9 cellular contexts compared by ENCODE assay signal in genomic region chr2:189178726-189179606, GRCh38. TPM values are rescaled to one million over a fixed set of nuclear protein-coding genes. Genes with fewer than 3 reads are reported as not detected.
A peak's percentile ranks its signal among the peaks of the same experiment; 100 is the strongest.
DNase-seq lines count a peak whose midpoint lies in the region; ATAC-seq and TF ChIP-seq lines count a peak whose summit lies in the region.
"Had no signal": no experiment of that assay in that cellular context is flagged by ENCODE, and none has a peak within 500 bp of the region (broad histone marks: within the 10 kb centered on the region; RNA-seq: fewer than 3 reads in every experiment).

No MANE protein-coding gene starts in this region.

- 1 to 2% (median 1%) methylated on average over 15 of the region's 15 CpGs for WGBS in ovary, 3 donors

- DNase-seq in CD4-positive, alpha-beta memory T cell: no peak
- DNase-seq in SJSA1 (ENCODE audit: low read depth in 1 of 2, low spot score in 2 of 2) (peak; percentile 68 to 78), glomerular visceral epithelial cell (ENCODE audit: extremely low spot score) (peak; percentile 48), ovary (peak in 4 of 5 donors; percentile 21 to 36 (median 30)), 8988T (no peak), COR-L47 (lab: John Stamatoyannopoulos, UW) (no peak)
- no peak for DNase-seq in activated T-helper 1 cell treated with anti-CD3 and anti-CD28 coated beads, Interleukin-12 subunit alpha, Interleukin-12 subunit beta, Interleukin-2, Interleukin-4 antibody, amounts not matched to agents 30 ng/mL and 10 ng/mL and 1 ng/mL, durations not matched to agents 14 hours and 24 hours and 36 hours (ENCODE audit: low spot score)
- DNase-seq: NCI-H1694 treated with DMSO at 0.1 percent for 48 hours had no signal

- CTCF ChIA-PET in CD4-positive, alpha-beta memory T cell (lab: Charles Lee; ENCODE audit: partially characterized antibody): interaction anchor here (1.0 kb wide), 2 partner anchors 39 to 83 kb away, joined by 3 to 4 read pairs; no protein-coding TSS in a partner anchor

- peak overlapping the region; percentile 4 to 71 (median 32) for H3K4me3 Mint-ChIP-seq in CD4-positive, alpha-beta memory T cell
- H3K4me3 Mint-ChIP-seq in activated T-helper 1 cell treated with anti-CD3 and anti-CD28 coated beads, Interleukin-12 subunit alpha, Interleukin-12 subunit beta, Interleukin-2, Interleukin-4 antibody, amounts not matched to agents 30 ng/mL and 10 ng/mL and 1 ng/mL, durations not matched to agents 14 hours and 24 hours and 36 hours: no peak overlapping the region

- no peak overlapping the region for H3K4me3 ChIP-seq in CD4-positive, alpha-beta memory T cell (ENCODE audit: low read length in 2 of 2)
- peak overlapping the region; percentile 60 for H3K4me3 ChIP-seq in SJSA1
- peak overlapping the region; percentile 56 for H3K4me3 ChIP-seq in ovary

- POLR2A ChIA-PET in CD4-positive, alpha-beta memory T cell (lab: Charles Lee; ENCODE audit: partially characterized antibody): no interaction called here

- H3K27me3 ChIP-seq in CD4-positive, alpha-beta memory T cell (ENCODE audit: insufficient read depth, low read length): no peaks in the 10 kb centered on the region
- no peaks in the 10 kb centered on the region for H3K27me3 ChIP-seq in SJSA1 (replicated peaks)
- H3K27me3 ChIP-seq in ovary: no peaks in the 10 kb centered on the region

- H3K4me1 ChIP-seq in CD4-positive, alpha-beta memory T cell (ENCODE audit: insufficient read depth, low read length): no peaks in the 10 kb centered on the region
- H3K4me1 ChIP-seq in SJSA1 (replicated peaks) (peaks cover 22% of the 10 kb centered on the region), ovary (ENCODE audit: insufficient read depth) (peaks cover 1% of the 10 kb centered on the region)

- intact Hi-C loops in CD4-positive, alpha-beta memory T cell (cut with micrococcal nuclease): no loop called here
- intact Hi-C loops in ovary (cut with DNase I): no loop called here
- intact Hi-C loops in activated T-helper 1 cell treated with anti-CD3 and anti-CD28 coated beads, Interleukin-12 subunit alpha, Interleukin-12 subunit beta, Interleukin-2, Interleukin-4 antibody, amounts not matched to agents 30 ng/mL and 10 ng/mL and 1 ng/mL, durations not matched to agents 14 hours and 24 hours and 36 hours (cut with micrococcal nuclease): no loop called here

- ATAC-seq in GM21825 (IDR thresholded peaks at IDR 0.05; ENCODE audit: unreplicated experiment): no peak

- no peak for TF ChIP-seq POLR2A in ovary (IDR thresholded peaks at IDR 0.05)

- peak overlapping the region in 1 of 7 donors; percentile 25 for H3K27ac Mint-ChIP-seq in CD4-positive, alpha-beta memory T cell
- H3K27ac Mint-ChIP-seq in activated T-helper 1 cell treated with anti-CD3 and anti-CD28 coated beads, Interleukin-12 subunit alpha, Interleukin-12 subunit beta, Interleukin-2, Interleukin-4 antibody, amounts not matched to agents 30 ng/mL and 10 ng/mL and 1 ng/mL, durations not matched to agents 14 hours and 24 hours and 36 hours: no peak overlapping the region

- TF ChIP-seq CTCF in ovary (IDR thresholded peaks at IDR 0.05): no peak

- peaks cover 9 to 13% of the 10 kb centered on the region in 2 donors for H3K27me3 Mint-ChIP-seq in CD4-positive, alpha-beta memory T cell
- H3K27me3 Mint-ChIP-seq in activated T-helper 1 cell treated with anti-CD3 and anti-CD28 coated beads, Interleukin-12 subunit alpha, Interleukin-12 subunit beta, Interleukin-2, Interleukin-4 antibody, amounts not matched to agents 30 ng/mL and 10 ng/mL and 1 ng/mL, durations not matched to agents 14 hours and 24 hours and 36 hours (ENCODE audit: insufficient read depth): peaks cover 3% of the 10 kb centered on the region

- no peak for TF ChIP-seq EP300 in ovary (IDR thresholded peaks at IDR 0.05)

- H3K4me1 Mint-ChIP-seq in CD4-positive, alpha-beta memory T cell: peaks cover 9 to 13% (median 10%) of the 10 kb centered on the region in 4 donors
- H3K4me1 Mint-ChIP-seq in activated T-helper 1 cell treated with anti-CD3 and anti-CD28 coated beads, Interleukin-12 subunit alpha, Interleukin-12 subunit beta, Interleukin-2, Interleukin-4 antibody, amounts not matched to agents 30 ng/mL and 10 ng/mL and 1 ng/mL, durations not matched to agents 14 hours and 24 hours and 36 hours (ENCODE audit: low read depth): no peaks in the 10 kb centered on the region

- H3K36me3 ChIP-seq in CD4-positive, alpha-beta memory T cell (ENCODE audit: insufficient read depth, low read length): no peaks in the 10 kb centered on the region
- peaks cover 25% of the 10 kb centered on the region for H3K36me3 ChIP-seq in SJSA1
- H3K36me3 ChIP-seq in ovary: no peaks in the 10 kb centered on the region

- peaks cover 0 to 3% (median 0%) of the 10 kb centered on the region in 8 donors for H3K9me3 Mint-ChIP-seq in CD4-positive, alpha-beta memory T cell
- no peaks in the 10 kb centered on the region for H3K9me3 Mint-ChIP-seq in activated T-helper 1 cell treated with anti-CD3 and anti-CD28 coated beads, Interleukin-12 subunit alpha, Interleukin-12 subunit beta, Interleukin-2, Interleukin-4 antibody, amounts not matched to agents 30 ng/mL and 10 ng/mL and 1 ng/mL, durations not matched to agents 14 hours and 24 hours and 36 hours

- H3K36me3 Mint-ChIP-seq in CD4-positive, alpha-beta memory T cell: no peaks in the 10 kb centered on the region
- H3K36me3 Mint-ChIP-seq in activated T-helper 1 cell treated with anti-CD3 and anti-CD28 coated beads, Interleukin-12 subunit alpha, Interleukin-12 subunit beta, Interleukin-2, Interleukin-4 antibody, amounts not matched to agents 30 ng/mL and 10 ng/mL and 1 ng/mL, durations not matched to agents 14 hours and 24 hours and 36 hours (ENCODE audit: low read depth): no peaks in the 10 kb centered on the region

- no peak overlapping the region for H3K27ac ChIP-seq in CD4-positive, alpha-beta memory T cell (ENCODE audit: low read depth, low read length)
- peak overlapping the region; percentile 84 for H3K27ac ChIP-seq in SJSA1
- peak overlapping the region; percentile 9 to 60 for H3K27ac ChIP-seq in ovary

- no peaks in the 10 kb centered on the region for H3K9me3 ChIP-seq in CD4-positive, alpha-beta memory T cell (ENCODE audit: control insufficient read depth in 1 of 2, low read length in 2 of 2)
- H3K9me3 ChIP-seq in SJSA1 (replicated peaks) (no peaks in the 10 kb centered on the region), ovary (no peaks in the 10 kb centered on the region)

RNA-seq across cellular contexts. Expression of gene COL5A2, which starts 0.6 kb away (rescaled TPM):
- total RNA-seq in CD4-positive, alpha-beta memory T cell: 1 to 10 TPM; 1.1 to 1.2 TPM
- polyA plus RNA-seq in CD4-positive, alpha-beta memory T cell: under 1 TPM in 1 of 2 donors, not detected in 1; 0.05 TPM
- total RNA-seq in SJSA1 (2014; rRNA removed; shearing (Covaris generic)): 917 and 1,030 TPM in 2 replicates
- 10 to 100 TPM; 25.2 to 41.1 (median 30.2) TPM for total RNA-seq in ovary
- 10 to 100 TPM; 36.0 to 46.8 TPM for polyA plus RNA-seq in ovary
- 0.08 and 0.22 TPM in 2 replicates for total RNA-seq in activated T-helper 1 cell treated with anti-CD3 and anti-CD28 coated beads, Interleukin-12 subunit alpha, Interleukin-12 subunit beta, Interleukin-2, Interleukin-4 antibody, amounts not matched to agents 30 ng/mL and 10 ng/mL and 1 ng/mL, durations not matched to agents 14 hours and 24 hours and 36 hours

Comparison
In these comparisons a context has a peak if more than half of its experiments do, and no peak if none do; other contexts are left out.
1. DNase-seq: peak in SJSA1 (2 of 2), glomerular visceral epithelial cell (single experiment) and ovary (4 of 5); none in CD4-positive, alpha-beta memory T cell (0 of 5), 8988T (single experiment), activated T-helper 1 cell treated with anti-CD3 and anti-CD28 coated beads, Interleukin-12 subunit alpha, Interleukin-12 subunit beta, Interleukin-2, Interleukin-4 antibody, amounts not matched to agents 30 ng/mL and 10 ng/mL and 1 ng/mL, durations not matched to agents 14 hours and 24 hours and 36 hours (single experiment) and COR-L47 (single experiment).
2. H3K4me3 ChIP-seq: peak in SJSA1 (single experiment) and ovary (single experiment); none in CD4-positive, alpha-beta memory T cell (0 of 2).
3. RNA of gene COL5A2, which starts 0.6 kb away (total RNA-seq): 917 to 1,030 TPM in SJSA1; 25.2 to 41.1 TPM in ovary, 1.1 to 1.2 TPM in CD4-positive, alpha-beta memory T cell and 0.08 to 0.22 TPM in activated T-helper 1 cell treated with anti-CD3 and anti-CD28 coated beads, Interleukin-12 subunit alpha, Interleukin-12 subunit beta, Interleukin-2, Interleukin-4 antibody, amounts not matched to agents 30 ng/mL and 10 ng/mL and 1 ng/mL, durations not matched to agents 14 hours and 24 hours and 36 hours; every median in the first group is over 10 times any median in the second.